In genomic region chr2:217149087-217149660, GRCh38 we compare ENCODE assay signal across 23 cellular contexts.
"Had no signal": no experiment of that assay in that cellular context is flagged by ENCODE, and none has a peak within 500 bp of the region (broad histone marks: within the 10 kb centered on the region; RNA-seq: fewer than 3 reads in every experiment).

No MANE protein-coding gene starts in this region.

- ATAC-seq: effector memory CD8-positive, alpha-beta T cell; foreskin keratinocyte; lower lobe of right lung; naive thymus-derived CD4-positive, alpha-beta T cell; right cardiac atrium; stimulated activated memory B cell treated with anti-CD40 and anti-IgM and Interleukin-4, amounts not matched to agents 10 μg/mL and 1 μg/mL and 100 μg/mL, for 72 hours; upper lobe of right lung had no signal

- H3K27me3 ChIP-seq: hepatocyte, ovary, tibial artery, upper lobe of right lung had no signal

- H3K36me3 Mint-ChIP-seq: memory B cell; naive thymus-derived CD4-positive, alpha-beta T cell; stimulated activated memory B cell treated with anti-CD40 and anti-IgM and Interleukin-4, amounts not matched to agents 10 μg/mL and 1 μg/mL and 100 μg/mL, for 72 hours had no signal

- H3K9me3 ChIP-seq: left ventricle myocardium inferior, lower lobe of right lung, ovary, spleen, tibial artery, upper lobe of right lung had no signal

- H3K36me3 ChIP-seq: left ventricle myocardium inferior, lower lobe of right lung, ovary, spleen, tibial artery, upper lobe of right lung had no signal

- H3K27ac ChIP-seq: foreskin keratinocyte, hepatocyte, left ventricle myocardium inferior, lower lobe of right lung, ovary, spleen, tibial artery, upper lobe of right lung had no signal

- H3K4me1 ChIP-seq: foreskin keratinocyte, left ventricle myocardium inferior, lower lobe of right lung, spleen, tibial artery had no signal

- H3K4me3 ChIP-seq: hepatocyte, left ventricle myocardium inferior, lower lobe of right lung, ovary, spleen, tibial artery, upper lobe of right lung had no signal

- H3K4me3 Mint-ChIP-seq: dendritic cell treated with granulocyte-macrophage colony-stimulating factor and Interleukin-4, amounts not matched to agents 40 ng/mL and 50 ng/mL, for 4 days; effector memory CD8-positive, alpha-beta T cell; memory B cell; naive thymus-derived CD4-positive, alpha-beta T cell; neural crest cell; stimulated activated memory B cell treated with anti-CD40 and anti-IgM and Interleukin-4, amounts not matched to agents 10 μg/mL and 1 μg/mL and 100 μg/mL, for 72 hours had no signal

- H3K9me3 Mint-ChIP-seq: dendritic cell treated with granulocyte-macrophage colony-stimulating factor and Interleukin-4, amounts not matched to agents 40 ng/mL and 50 ng/mL, for 4 days; effector memory CD8-positive, alpha-beta T cell; memory B cell; neural crest cell; stimulated activated memory B cell treated with anti-CD40 and anti-IgM and Interleukin-4, amounts not matched to agents 10 μg/mL and 1 μg/mL and 100 μg/mL, for 72 hours had no signal

- H3K4me1 Mint-ChIP-seq: memory B cell; naive thymus-derived CD4-positive, alpha-beta T cell; stimulated activated memory B cell treated with anti-CD40 and anti-IgM and Interleukin-4, amounts not matched to agents 10 μg/mL and 1 μg/mL and 100 μg/mL, for 72 hours had no signal

- DNase-seq: cerebellar nuclear complex; effector memory CD8-positive, alpha-beta T cell; foreskin keratinocyte; head of caudate nucleus; kidney; left cardiac atrium; left ventricle myocardium inferior; lower lobe of right lung; naive thymus-derived CD4-positive, alpha-beta T cell; nucleus accumbens; ovary; spleen; stimulated activated CD4-positive, alpha-beta T cell treated with anti-CD3 and anti-CD28 coated beads, Interleukin-15, amount 100 ng/mL, for 24 hours; stimulated activated CD4-positive, alpha-beta T cell treated with anti-CD3 and anti-CD28 coated beads, Interleukin-1b, Interleukin-23, amount 100 ng/mL, for 48 hours; stimulated activated CD4-positive, alpha-beta T cell treated with anti-CD3 and anti-CD28 coated beads, Interleukin-4, amount 100 ng/mL, for 24 hours; tibial artery; upper lobe of right lung had no signal

- H2AFZ ChIP-seq: hepatocyte had no signal

- H3K4me2 ChIP-seq: hepatocyte had no signal

- H3K27ac Mint-ChIP-seq: dendritic cell treated with granulocyte-macrophage colony-stimulating factor and Interleukin-4, amounts not matched to agents 40 ng/mL and 50 ng/mL, for 4 days; effector memory CD8-positive, alpha-beta T cell; memory B cell; naive thymus-derived CD4-positive, alpha-beta T cell; stimulated activated memory B cell treated with anti-CD40 and anti-IgM and Interleukin-4, amounts not matched to agents 10 μg/mL and 1 μg/mL and 100 μg/mL, for 72 hours had no signal
